ENCODE assay signal across 14 cellular contexts in genomic region chr20:58597021-58597940, GRCh38. TPM values are rescaled to one million over a fixed set of nuclear protein-coding genes. Genes with fewer than 3 reads are reported as not detected.
DNase-seq lines count a peak whose midpoint lies in the region; ATAC-seq and TF ChIP-seq lines count a peak whose summit lies in the region.
"Had no signal": no experiment of that assay in that cellular context is flagged by ENCODE, and none has a peak within 500 bp of the region (broad histone marks: within the 10 kb centered on the region; RNA-seq: fewer than 3 reads in every experiment).

No MANE protein-coding gene starts in this region.

- H3K4me1 ChIP-seq in ovary (ENCODE audit: insufficient read depth) (peaks cover 2% of the 10 kb centered on the region), upper lobe of right lung (no peaks in the 10 kb centered on the region)

- H3K4me3 ChIP-seq in ovary (no peak overlapping the region), upper lobe of right lung (no peak overlapping the region)

- H3K27ac ChIP-seq in ovary: peak overlapping the region in 1 of 2 donors; percentile 31
- H3K27ac ChIP-seq in upper lobe of right lung: no peak overlapping the region

- TF ChIP-seq CTCF in ovary (IDR thresholded peaks at IDR 0.05): no peak
- TF ChIP-seq CTCF in upper lobe of right lung (IDR thresholded peaks at IDR 0.05): no peak

- no peak for TF ChIP-seq POLR2A in ovary (IDR thresholded peaks at IDR 0.05)

- H3K36me3 ChIP-seq in ovary (no peaks in the 10 kb centered on the region), upper lobe of right lung (no peaks in the 10 kb centered on the region)

- H3K27me3 ChIP-seq in ovary (no peaks in the 10 kb centered on the region), upper lobe of right lung (peaks cover 6% of the 10 kb centered on the region)
- H3K27me3 ChIP-seq: dorsolateral prefrontal cortex had no signal

- DNase-seq in Right ventricle myocardium inferior (ENCODE audit: missing footprints): peak; percentile 74
- DNase-seq in cardiac septum (ENCODE audit: low spot score): no peak
- peak; percentile 64 for DNase-seq in left ventricle myocardium superior
- peak; percentile 32 to 58 (median 46) for DNase-seq in ovary
- no peak for DNase-seq in NCI-H2107 (lab: John Stamatoyannopoulos, UW)
- no peak for DNase-seq in activated effector memory CD4-positive, alpha-beta T cell treated with Interleukin-2 at 50 U/mL for 16 hours
- DNase-seq in upper lobe of right lung: no peak
- DNase-seq: DMS153, KBM-7, T1000 had no signal

- intact Hi-C loops in Right ventricle myocardium inferior (cut with DNase I): no loop called here
- intact Hi-C loops in cardiac septum (cut with DNase I): no loop called here
- intact Hi-C loops in left ventricle myocardium superior (cut with micrococcal nuclease): no loop called here
- intact Hi-C loops in ovary (cut with DNase I): no loop called here
- intact Hi-C loops in upper lobe of right lung (cut with DNase I): no loop called here

- no peaks in the 10 kb centered on the region for H3K9me3 ChIP-seq in ovary
- no peaks in the 10 kb centered on the region for H3K9me3 ChIP-seq in upper lobe of right lung

- TF ChIP-seq EP300 in ovary (IDR thresholded peaks at IDR 0.05): no peak

- WGBS in ovary, 3 donors: 24 to 39% (median 30%) methylated on average over 25 of the region's 25 CpGs

- peak; percentile 84 for ATAC-seq in Right ventricle myocardium inferior
- ATAC-seq in left ventricle myocardium superior: peak; percentile 90
- no peak for ATAC-seq in GM18858 (IDR thresholded peaks at IDR 0.05; ENCODE audit: unreplicated experiment)
- ATAC-seq in upper lobe of right lung: no peak
- ATAC-seq: activated naive CD4-positive, alpha-beta T cell treated with anti-CD3 and anti-CD28 coated beads, Interleukin-2, amount 50 U/mL, for 72 hours; stimulated activated effector memory CD8-positive, alpha-beta T cell treated with anti-CD3 and anti-CD28 coated beads, Interleukin-12 subunit alpha, Interleukin-12 subunit beta, amount 100 ng/mL, for 72 hours had no signal

RNA-seq across cellular contexts. Expression of gene STX16, which starts 53.8 kb away (rescaled TPM):
- 23.8 TPM for total RNA-seq in Right ventricle myocardium inferior
- 33.1 TPM for total RNA-seq in cardiac septum
- 24.8 TPM for total RNA-seq in left ventricle myocardium superior
- total RNA-seq in ovary: 10 to 100 TPM; 31.9 to 55.8 (median 46.5) TPM
- 10 to 100 TPM; 42.5 to 55.3 TPM for polyA plus RNA-seq in ovary
- total RNA-seq in upper lobe of right lung: 57.0 TPM

Comparison
In these comparisons a context has a peak if more than half of its experiments do, and no peak if none do; other contexts are left out.
1. DNase-seq: peak in Right ventricle myocardium inferior (single experiment), left ventricle myocardium superior (single experiment) and ovary (5 of 5); none in cardiac septum (single experiment), NCI-H2107 (single experiment), activated effector memory CD4-positive, alpha-beta T cell treated with Interleukin-2 at 50 U/mL for 16 hours (single experiment) and upper lobe of right lung (single experiment).
2. ATAC-seq: peak in Right ventricle myocardium inferior (single experiment) and left ventricle myocardium superior (single experiment); none in GM18858 (single experiment) and upper lobe of right lung (single experiment).